19 cellular contexts compared by ENCODE assay signal in genomic region chr15:100125627-100126231, GRCh38.
A peak's percentile ranks its signal among the peaks of the same experiment; 100 is the strongest.
DNase-seq lines count a peak whose midpoint lies in the region; ATAC-seq and TF ChIP-seq lines count a peak whose summit lies in the region.
"Had no signal": no experiment of that assay in that cellular context is flagged by ENCODE, and none has a peak within 500 bp of the region (broad histone marks: within the 10 kb centered on the region; RNA-seq: fewer than 3 reads in every experiment).

No MANE protein-coding gene starts in this region.

- peaks cover 6% of the 10 kb centered on the region for H3K4me1 ChIP-seq in stomach smooth muscle (ENCODE audit: control insufficient read depth, insufficient read depth, low read length)

- H3K27me3 ChIP-seq in stomach smooth muscle (ENCODE audit: control insufficient read depth in 1 of 2, insufficient read depth in 2 of 2, low read length in 2 of 2): no peaks in the 10 kb centered on the region

- H3K27ac Mint-ChIP-seq in mesothelial cell of epicardium: peak overlapping the region; percentile 67
- H3K27ac Mint-ChIP-seq in activated T-helper 17 cell treated with anti-CD3 and anti-CD28 coated beads, Interleukin-2, amount 50 U/mL, for 72 hours: no peak overlapping the region
- H3K27ac Mint-ChIP-seq: activated T-helper 1 cell treated with anti-CD3 and anti-CD28 coated beads, Interleukin-12 subunit alpha, Interleukin-12 subunit beta, Interleukin-2, Interleukin-4 antibody, amounts not matched to agents 30 ng/mL and 10 ng/mL and 1 ng/mL, durations not matched to agents 14 hours and 24 hours and 36 hours; GM23338; naive thymus-derived CD4-positive, alpha-beta T cell; stimulated activated naive B cell treated with anti-CD40 and anti-IgM and Interleukin-4, amounts not matched to agents 10 μg/mL and 1 μg/mL and 100 μg/mL, for 72 hours had no signal

- TF ChIP-seq CTCF in fibroblast of pulmonary artery (IDR thresholded peaks at IDR 0.05; ENCODE audit: low read length, missing control alignments) (no peak), mesothelial cell of epicardium (IDR thresholded peaks at IDR 0.05; ENCODE audit: unreplicated experiment) (no peak)

- peaks cover 13% of the 10 kb centered on the region for H3K9me3 Mint-ChIP-seq in mesothelial cell of epicardium
- H3K9me3 Mint-ChIP-seq in activated T-helper 17 cell treated with anti-CD3 and anti-CD28 coated beads, Interleukin-2, amount 50 U/mL, for 72 hours: peaks cover 4% of the 10 kb centered on the region

- peaks cover 17% of the 10 kb centered on the region for H3K4me1 Mint-ChIP-seq in mesothelial cell of epicardium
- H3K4me1 Mint-ChIP-seq in activated T-helper 17 cell treated with anti-CD3 and anti-CD28 coated beads, Interleukin-2, amount 50 U/mL, for 72 hours: no peaks in the 10 kb centered on the region
- H3K4me1 Mint-ChIP-seq: naive thymus-derived CD4-positive, alpha-beta T cell; stimulated activated naive B cell treated with anti-CD40 and anti-IgM and Interleukin-4, amounts not matched to agents 10 μg/mL and 1 μg/mL and 100 μg/mL, for 72 hours had no signal

- H3K9me3 ChIP-seq in stomach smooth muscle (ENCODE audit: control insufficient read depth in 2 of 2, low read length in 2 of 2): peaks cover 0 to 10% of the 10 kb centered on the region in 2 donors

- ATAC-seq in activated T-helper 17 cell treated with anti-CD3 and anti-CD28 coated beads, Interleukin-2, amount 50 U/mL, for 72 hours (replicated peaks): no peak
- ATAC-seq in HG03457 (IDR thresholded peaks at IDR 0.05; ENCODE audit: unreplicated experiment): no peak
- ATAC-seq: naive thymus-derived CD4-positive, alpha-beta T cell; stimulated activated naive B cell treated with anti-CD40 and anti-IgM and Interleukin-4, amounts not matched to agents 10 μg/mL and 1 μg/mL and 100 μg/mL, for 72 hours had no signal

- DNase-seq in fibroblast of pulmonary artery (ENCODE audit: low read depth): peak; percentile 79
- no peak for DNase-seq in mesothelial cell of epicardium (ENCODE audit: low spot score in 2 of 2, unreplicated experiment in 2 of 2)
- no peak for DNase-seq in HuH-7.5 (ENCODE audit: low spot score)
- DNase-seq in activated CD4-positive, alpha-beta T cell treated with anti-CD3 and anti-CD28 coated beads for 48 hours: no peak
- DNase-seq: activated CD4-positive, alpha-beta T cell treated with anti-CD3 and anti-CD28 coated beads, Interleukin-2, amount 50 U/mL, for 48 hours; AML-193; DMS53; foreskin fibroblast; naive thymus-derived CD4-positive, alpha-beta T cell; NCI-H2171 treated with DMSO at 0.1 percent for 48 hours; SIG-M5; stimulated activated naive B cell treated with anti-CD40 and anti-IgM and Interleukin-4, amounts not matched to agents 10 μg/mL and 1 μg/mL and 100 μg/mL, for 72 hours; T-helper 9 cell had no signal

- H3K36me3 Mint-ChIP-seq in mesothelial cell of epicardium: peaks cover 37% of the 10 kb centered on the region
- no peaks in the 10 kb centered on the region for H3K36me3 Mint-ChIP-seq in activated T-helper 17 cell treated with anti-CD3 and anti-CD28 coated beads, Interleukin-2, amount 50 U/mL, for 72 hours (ENCODE audit: low read depth)

- H3K36me3 ChIP-seq in stomach smooth muscle (ENCODE audit: control insufficient read depth in 2 of 2, insufficient read depth in 2 of 2, low read length in 2 of 2): no peaks in the 10 kb centered on the region

- H3K9ac ChIP-seq in stomach smooth muscle (ENCODE audit: low read length in 2 of 2): no peak overlapping the region

- H3K27ac ChIP-seq in angular gyrus (ENCODE audit: low read depth, low read length) (peak overlapping the region; percentile 5), stomach smooth muscle (ENCODE audit: low read length) (peak overlapping the region; percentile 66)

- no peaks in the 10 kb centered on the region for H3K27me3 Mint-ChIP-seq in mesothelial cell of epicardium (ENCODE audit: low read depth)
- no peaks in the 10 kb centered on the region for H3K27me3 Mint-ChIP-seq in activated T-helper 17 cell treated with anti-CD3 and anti-CD28 coated beads, Interleukin-2, amount 50 U/mL, for 72 hours
- H3K27me3 Mint-ChIP-seq: naive thymus-derived CD4-positive, alpha-beta T cell had no signal

- H3K4me3 ChIP-seq in fibroblast of pulmonary artery (replicated peaks; ENCODE audit: low read depth, low read length) (no peak overlapping the region), stomach smooth muscle (ENCODE audit: low read length in 2 of 2) (no peak overlapping the region)
- H3K4me3 ChIP-seq: GM23338 had no signal

- no peak overlapping the region for H3K4me3 Mint-ChIP-seq in mesothelial cell of epicardium
- no peak overlapping the region for H3K4me3 Mint-ChIP-seq in activated T-helper 17 cell treated with anti-CD3 and anti-CD28 coated beads, Interleukin-2, amount 50 U/mL, for 72 hours
- H3K4me3 Mint-ChIP-seq: activated T-helper 1 cell treated with anti-CD3 and anti-CD28 coated beads, Interleukin-12 subunit alpha, Interleukin-12 subunit beta, Interleukin-2, Interleukin-4 antibody, amounts not matched to agents 30 ng/mL and 10 ng/mL and 1 ng/mL, durations not matched to agents 14 hours and 24 hours and 36 hours; GM23338; stimulated activated naive B cell treated with anti-CD40 and anti-IgM and Interleukin-4, amounts not matched to agents 10 μg/mL and 1 μg/mL and 100 μg/mL, for 72 hours had no signal
